1 cellular context compared by ENCODE assay signal in the genomic region with DNA sequence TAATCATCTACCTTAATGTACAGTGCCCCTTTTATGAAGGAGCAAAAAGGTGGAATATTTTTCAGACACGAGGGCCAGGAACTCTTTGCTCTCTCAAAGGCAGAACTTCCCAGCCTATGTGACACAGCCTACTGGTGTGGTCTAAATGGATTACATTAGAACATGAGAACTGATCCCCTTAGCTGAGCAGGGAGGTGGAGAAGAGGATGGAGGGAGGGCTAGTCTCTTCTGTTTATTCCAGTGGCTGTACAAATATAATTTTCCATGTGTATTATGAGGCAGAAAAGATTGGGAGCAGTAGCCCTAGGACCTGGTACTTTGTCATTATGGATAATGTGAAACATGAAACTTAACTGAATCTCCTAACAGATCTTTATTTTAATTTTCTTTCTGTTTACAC.
TF ChIP-seq lines count a peak whose summit lies in the region.

No MANE protein-coding gene starts in this region.

TF ChIP-seq in IMR-90, 13 proteins besides CTCF, POLR2A, EP300 and RAD21:
- TF ChIP-seq RFX5 (IDR thresholded peaks at IDR 0.05; ENCODE audit: low read depth, low read length) (no peak), NFE2L2 (IDR thresholded peaks at IDR 0.05; ENCODE audit: low read depth, low read length) (no peak), CEBPB (IDR thresholded peaks at IDR 0.05; ENCODE audit: low read depth, low read length) (no peak), ELK1 (IDR thresholded peaks at IDR 0.05; ENCODE audit: borderline replicate concordance, low read depth, low read length) (no peak), RCOR1 (IDR thresholded peaks at IDR 0.05; ENCODE audit: insufficient replicate concordance, low read length) (no peak), SMC3 (IDR thresholded peaks at IDR 0.05; ENCODE audit: low read depth, low read length) (no peak), MXI1 (IDR thresholded peaks at IDR 0.05; ENCODE audit: borderline replicate concordance, low read depth, low read length) (no peak), BHLHE40 (IDR thresholded peaks at IDR 0.05; ENCODE audit: low read depth, low read length) (no peak), MAFK (IDR thresholded peaks at IDR 0.05; ENCODE audit: low read depth, low read length) (no peak), USF2 (IDR thresholded peaks at IDR 0.05; ENCODE audit: low read depth, low read length) (no peak), FOS (IDR thresholded peaks at IDR 0.05; ENCODE audit: low read depth, low read length) (no peak), CHD1 (IDR thresholded peaks at IDR 0.05; ENCODE audit: low read depth, low read length) (no peak), MAZ (IDR thresholded peaks at IDR 0.05; ENCODE audit: borderline replicate concordance, low read depth, low read length) (no peak)
TF ChIP-seq in IMR-90: peak in this region for 0.
